Comparison of ENCODE assay signal across 16 cellular contexts in the genomic region with DNA sequence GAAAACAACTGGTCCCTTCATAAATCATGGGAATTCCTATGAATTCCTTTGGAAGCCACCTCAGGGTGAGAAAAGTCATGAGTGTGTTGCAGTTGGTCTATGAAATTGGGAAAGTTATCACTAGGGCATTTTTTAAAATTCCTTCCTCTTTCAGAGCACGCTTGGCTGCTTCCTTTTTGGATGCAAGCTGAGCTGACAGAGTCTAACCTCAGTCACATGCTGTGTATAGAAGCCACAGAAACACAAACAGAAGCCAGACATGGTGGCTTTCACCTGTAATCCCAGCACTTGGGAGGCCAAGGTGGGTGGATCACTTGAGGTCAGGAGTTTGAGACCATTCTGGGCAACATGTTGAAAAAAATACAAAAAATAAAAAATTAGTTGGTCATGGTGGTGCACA.
"Had no signal": no experiment of that assay in that cellular context is flagged by ENCODE, and none has a peak within 500 bp of the region (broad histone marks: within the 10 kb centered on the region; RNA-seq: fewer than 3 reads in every experiment).

No MANE protein-coding gene starts in this region.

- H3K4me3 Mint-ChIP-seq: activated naive CD4-positive, alpha-beta T cell treated with anti-CD3 and anti-CD28 coated beads for 36 hours; neural crest cell; stimulated activated memory B cell treated with anti-CD40 and anti-IgM and Interleukin-4, amounts not matched to agents 10 μg/mL and 1 μg/mL and 100 μg/mL, for 72 hours had no signal

- DNase-seq: activated CD4-positive, alpha-beta T cell treated with anti-CD3 and anti-CD28 coated beads, Interleukin-2, amount 50 U/mL, for 48 hours; activated naive CD4-positive, alpha-beta T cell treated with anti-CD3 and anti-CD28 coated beads for 36 hours; activated T-cell treated with anti-CD3 and anti-CD28 coated beads, Interleukin-2, amount 50 U/mL, for 1 hour; dermis blood vessel endothelial cell; effector memory CD8-positive, alpha-beta T cell; gastrocnemius medialis; heart left ventricle; left cardiac atrium; ovary; stimulated activated CD4-positive, alpha-beta T cell treated with anti-CD3 and anti-CD28 coated beads, Interleukin-12 subunit alpha, Interleukin-12 subunit beta, amount 100 ng/mL, for 4 hours; tibial artery; uterus; WERI-Rb-1 had no signal

- H3K27me3 Mint-ChIP-seq: effector memory CD8-positive, alpha-beta T cell had no signal

- H3K36me3 Mint-ChIP-seq: stimulated activated memory B cell treated with anti-CD40 and anti-IgM and Interleukin-4, amounts not matched to agents 10 μg/mL and 1 μg/mL and 100 μg/mL, for 72 hours had no signal

- H3K9me3 Mint-ChIP-seq: effector memory CD8-positive, alpha-beta T cell had no signal

- H3K4me1 Mint-ChIP-seq: neural crest cell; stimulated activated memory B cell treated with anti-CD40 and anti-IgM and Interleukin-4, amounts not matched to agents 10 μg/mL and 1 μg/mL and 100 μg/mL, for 72 hours had no signal

- H3K27ac Mint-ChIP-seq: activated naive CD4-positive, alpha-beta T cell treated with anti-CD3 and anti-CD28 coated beads for 36 hours; activated T-helper 2 cell treated with anti-CD3 and anti-CD28 coated beads, Interferon-gamma antibody, Interleukin-2, Interleukin-4, amounts not matched to agents 10 μg/mL and 5 μg/mL and 100 μg/mL, durations not matched to agents 14 hours and 24 hours and 36 hours; effector memory CD8-positive, alpha-beta T cell; stimulated activated memory B cell treated with anti-CD40 and anti-IgM and Interleukin-4, amounts not matched to agents 10 μg/mL and 1 μg/mL and 100 μg/mL, for 72 hours had no signal

- ATAC-seq: effector memory CD8-positive, alpha-beta T cell; gastrocnemius medialis; heart left ventricle; left cardiac atrium; stimulated activated memory B cell treated with anti-CD40 and anti-IgM and Interleukin-4, amounts not matched to agents 10 μg/mL and 1 μg/mL and 100 μg/mL, for 72 hours had no signal
